ENCODE assay signal across 2 cellular contexts in genomic region chr12:19107750-19108149, GRCh38.
TF ChIP-seq lines count a peak whose summit lies in the region.

No MANE protein-coding gene starts in this region.

TF ChIP-seq in GM23338, 12 proteins besides CTCF, POLR2A, EP300 and RAD21 (continued from another document):
- no peak for TF ChIP-seq EZH2phosphoT487 (IDR thresholded peaks at IDR 0.05; ENCODE audit: unreplicated experiment)
- no peak for TF ChIP-seq ZNF462 (CRISPR knock-in tag; IDR thresholded peaks at IDR 0.05)
- TF ChIP-seq ZNF114 (CRISPR knock-in tag; IDR thresholded peaks at IDR 0.05) = no peak
- TF ChIP-seq CREB1 (CRISPR knock-in tag; IDR thresholded peaks at IDR 0.05; ENCODE audit: low read depth) = no peak
- no peak for TF ChIP-seq ETS1 (IDR thresholded peaks at IDR 0.05)
- TF ChIP-seq ZNF331 (CRISPR knock-in tag; IDR thresholded peaks at IDR 0.05; ENCODE audit: low read depth) = no peak

TF ChIP-seq in WTC11, 78 proteins besides CTCF, POLR2A, EP300 and RAD21:
- TF ChIP-seq ZSCAN18 (CRISPR knock-in tag; IDR thresholded peaks at IDR 0.05) = no peak
- no peak for TF ChIP-seq IRF2 (CRISPR knock-in tag; IDR thresholded peaks at IDR 0.05; ENCODE audit: borderline replicate concordance, low read depth)
- no peak for TF ChIP-seq CREB1 (CRISPR knock-in tag; IDR thresholded peaks at IDR 0.05)
- TF ChIP-seq ZNF532 (CRISPR knock-in tag; IDR thresholded peaks at IDR 0.05; ENCODE audit: borderline replicate concordance) = no peak
- TF ChIP-seq MAX (CRISPR knock-in tag; IDR thresholded peaks at IDR 0.05) = no peak
- no peak for TF ChIP-seq ZBTB21 (CRISPR knock-in tag; IDR thresholded peaks at IDR 0.05; ENCODE audit: borderline replicate concordance)
- no peak for TF ChIP-seq USF2 (CRISPR knock-in tag; IDR thresholded peaks at IDR 0.05)
- TF ChIP-seq EMX1 (CRISPR knock-in tag; IDR thresholded peaks at IDR 0.05) = no peak
- TF ChIP-seq, protein P1, sequence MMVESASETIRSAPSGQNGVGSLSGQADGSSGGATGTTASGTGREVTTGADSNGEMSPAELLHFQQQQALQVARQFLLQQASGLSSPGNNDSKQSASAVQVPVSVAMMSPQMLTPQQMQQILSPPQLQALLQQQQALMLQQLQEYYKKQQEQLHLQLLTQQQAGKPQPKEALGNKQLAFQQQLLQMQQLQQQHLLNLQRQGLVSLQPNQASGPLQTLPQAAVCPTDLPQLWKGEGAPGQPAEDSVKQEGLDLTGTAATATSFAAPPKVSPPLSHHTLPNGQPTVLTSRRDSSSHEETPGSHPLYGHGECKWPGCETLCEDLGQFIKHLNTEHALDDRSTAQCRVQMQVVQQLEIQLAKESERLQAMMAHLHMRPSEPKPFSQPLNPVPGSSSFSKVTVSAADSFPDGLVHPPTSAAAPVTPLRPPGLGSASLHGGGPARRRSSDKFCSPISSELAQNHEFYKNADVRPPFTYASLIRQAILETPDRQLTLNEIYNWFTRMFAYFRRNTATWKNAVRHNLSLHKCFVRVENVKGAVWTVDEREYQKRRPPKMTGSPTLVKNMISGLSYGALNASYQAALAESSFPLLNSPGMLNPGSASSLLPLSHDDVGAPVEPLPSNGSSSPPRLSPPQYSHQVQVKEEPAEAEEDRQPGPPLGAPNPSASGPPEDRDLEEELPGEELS (CRISPR knock-in tag; IDR thresholded peaks at IDR 0.05) = no peak
- no peak for TF ChIP-seq OVOL2 (CRISPR knock-in tag; IDR thresholded peaks at IDR 0.05; ENCODE audit: borderline replicate concordance)
- TF ChIP-seq, protein P2, sequence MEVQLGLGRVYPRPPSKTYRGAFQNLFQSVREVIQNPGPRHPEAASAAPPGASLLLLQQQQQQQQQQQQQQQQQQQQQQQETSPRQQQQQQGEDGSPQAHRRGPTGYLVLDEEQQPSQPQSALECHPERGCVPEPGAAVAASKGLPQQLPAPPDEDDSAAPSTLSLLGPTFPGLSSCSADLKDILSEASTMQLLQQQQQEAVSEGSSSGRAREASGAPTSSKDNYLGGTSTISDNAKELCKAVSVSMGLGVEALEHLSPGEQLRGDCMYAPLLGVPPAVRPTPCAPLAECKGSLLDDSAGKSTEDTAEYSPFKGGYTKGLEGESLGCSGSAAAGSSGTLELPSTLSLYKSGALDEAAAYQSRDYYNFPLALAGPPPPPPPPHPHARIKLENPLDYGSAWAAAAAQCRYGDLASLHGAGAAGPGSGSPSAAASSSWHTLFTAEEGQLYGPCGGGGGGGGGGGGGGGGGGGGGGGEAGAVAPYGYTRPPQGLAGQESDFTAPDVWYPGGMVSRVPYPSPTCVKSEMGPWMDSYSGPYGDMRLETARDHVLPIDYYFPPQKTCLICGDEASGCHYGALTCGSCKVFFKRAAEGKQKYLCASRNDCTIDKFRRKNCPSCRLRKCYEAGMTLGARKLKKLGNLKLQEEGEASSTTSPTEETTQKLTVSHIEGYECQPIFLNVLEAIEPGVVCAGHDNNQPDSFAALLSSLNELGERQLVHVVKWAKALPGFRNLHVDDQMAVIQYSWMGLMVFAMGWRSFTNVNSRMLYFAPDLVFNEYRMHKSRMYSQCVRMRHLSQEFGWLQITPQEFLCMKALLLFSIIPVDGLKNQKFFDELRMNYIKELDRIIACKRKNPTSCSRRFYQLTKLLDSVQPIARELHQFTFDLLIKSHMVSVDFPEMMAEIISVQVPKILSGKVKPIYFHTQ (CRISPR knock-in tag; IDR thresholded peaks at IDR 0.05) = no peak
